11 cellular contexts compared by ENCODE assay signal in genomic region chr6:15421945-15422733, GRCh38.
A peak's percentile ranks its signal among the peaks of the same experiment; 100 is the strongest.
DNase-seq lines count a peak whose midpoint lies in the region; ATAC-seq and TF ChIP-seq lines count a peak whose summit lies in the region.
"Had no signal": no experiment of that assay in that cellular context is flagged by ENCODE, and none has a peak within 500 bp of the region (broad histone marks: within the 10 kb centered on the region; RNA-seq: fewer than 3 reads in every experiment).

No MANE protein-coding gene starts in this region.

- no peak for TF ChIP-seq CTCF in tibial nerve (IDR thresholded peaks at IDR 0.05)

- H3K4me3 Mint-ChIP-seq in activated naive CD4-positive, alpha-beta T cell treated with anti-CD3 and anti-CD28 coated beads, Interleukin-2, amount 10 ng/mL, durations not matched to agents 7 days and 5 days: peak overlapping the region; percentile 45
- H3K4me3 Mint-ChIP-seq: HFFc6 had no signal

- CTCF ChIA-PET in activated naive CD4-positive, alpha-beta T cell treated with anti-CD3 and anti-CD28 coated beads, Interleukin-2, amount 10 ng/mL, durations not matched to agents 7 days and 5 days (lab: Charles Lee): interaction anchor here (0.6 to 1.9 kb wide), 9 partner anchors 9 to 175 kb away, joined by 3 to 10 read pairs (median 3); no protein-coding TSS in a partner anchor

- H3K27ac Mint-ChIP-seq in activated naive CD4-positive, alpha-beta T cell treated with anti-CD3 and anti-CD28 coated beads, Interleukin-2, amount 10 ng/mL, durations not matched to agents 7 days and 5 days: peak overlapping the region; percentile 91
- H3K27ac Mint-ChIP-seq: HFFc6 had no signal

- H3K27me3 Mint-ChIP-seq in activated naive CD4-positive, alpha-beta T cell treated with anti-CD3 and anti-CD28 coated beads, Interleukin-2, amount 10 ng/mL, durations not matched to agents 7 days and 5 days: no peaks in the 10 kb centered on the region

- 82 to 85% methylated on average over 10 of the region's 10 CpGs for WGBS in tibial nerve, 2 donors

- peaks cover 73% of the 10 kb centered on the region for H3K4me1 Mint-ChIP-seq in activated naive CD4-positive, alpha-beta T cell treated with anti-CD3 and anti-CD28 coated beads, Interleukin-2, amount 10 ng/mL, durations not matched to agents 7 days and 5 days

- peaks cover 0 to 22% (median 6%) of the 10 kb centered on the region in 4 donors for H3K9me3 ChIP-seq in tibial nerve

- ATAC-seq in HG02678 (IDR thresholded peaks at IDR 0.05; ENCODE audit: unreplicated experiment): peak; percentile 52
- no peak for ATAC-seq in GM18517 (IDR thresholded peaks at IDR 0.05; ENCODE audit: unreplicated experiment)
- ATAC-seq: A549, PC-3 had no signal

- no peak for TF ChIP-seq POLR2A in tibial nerve (IDR thresholded peaks at IDR 0.05)

- H3K36me3 ChIP-seq in tibial nerve: peaks cover 0 to 24% (median 0%) of the 10 kb centered on the region in 3 donors

- H3K27ac ChIP-seq in tibial nerve: no peak overlapping the region
- H3K27ac ChIP-seq: A549 had no signal

- no peaks in the 10 kb centered on the region for H3K27me3 ChIP-seq in tibial nerve

- peak; percentile 56 for DNase-seq in activated CD4-positive, alpha-beta T cell treated with anti-CD3 and anti-CD28 coated beads for 48 hours
- no peak for DNase-seq in activated CD4-positive, alpha-beta T cell treated with anti-CD3 and anti-CD28 coated beads, Interleukin-2, amount 50 U/mL, for 1 hour
- DNase-seq in activated naive CD4-positive, alpha-beta T cell treated with anti-CD3 and anti-CD28 coated beads, Interleukin-2, amount 10 ng/mL, durations not matched to agents 7 days and 5 days: peak; percentile 61
- peak; percentile 21 to 28 for DNase-seq in stimulated activated CD8-positive, alpha-beta memory T cell treated with anti-CD3 and anti-CD28 coated beads, Interleukin-15, amount 100 ng/mL, for 48 hours (ENCODE audit: low read depth in 2 of 2)
- DNase-seq in tibial nerve (ENCODE audit: low spot score in 2 of 2): no peak
- DNase-seq in H4 (ENCODE audit: low spot score): no peak
- DNase-seq: HFFc6, PC-3 had no signal

- peaks cover 24% of the 10 kb centered on the region for H3K9me3 Mint-ChIP-seq in activated naive CD4-positive, alpha-beta T cell treated with anti-CD3 and anti-CD28 coated beads, Interleukin-2, amount 10 ng/mL, durations not matched to agents 7 days and 5 days

- peaks cover 66% of the 10 kb centered on the region for H3K36me3 Mint-ChIP-seq in activated naive CD4-positive, alpha-beta T cell treated with anti-CD3 and anti-CD28 coated beads, Interleukin-2, amount 10 ng/mL, durations not matched to agents 7 days and 5 days

- peaks cover 0 to 16% (median 12%) of the 10 kb centered on the region in 4 donors for H3K4me1 ChIP-seq in tibial nerve

- H3K4me3 ChIP-seq in tibial nerve: no peak overlapping the region
- H3K4me3 ChIP-seq: A549 had no signal

- TF ChIP-seq EP300 in tibial nerve (IDR thresholded peaks at IDR 0.05): no peak

Comparison
In these comparisons a context has a peak if more than half of its experiments do, and no peak if none do; other contexts are left out.
1. DNase-seq: peak in activated CD4-positive, alpha-beta T cell treated with anti-CD3 and anti-CD28 coated beads for 48 hours (single experiment), activated naive CD4-positive, alpha-beta T cell treated with anti-CD3 and anti-CD28 coated beads, Interleukin-2, amount 10 ng/mL, durations not matched to agents 7 days and 5 days (single experiment) and stimulated activated CD8-positive, alpha-beta memory T cell treated with anti-CD3 and anti-CD28 coated beads, Interleukin-15, amount 100 ng/mL, for 48 hours (2 of 2); none in activated CD4-positive, alpha-beta T cell treated with anti-CD3 and anti-CD28 coated beads, Interleukin-2, amount 50 U/mL, for 1 hour (single experiment), tibial nerve (0 of 2) and H4 (single experiment).